ENCODE assay signal across 10 cellular contexts in the genomic region with DNA sequence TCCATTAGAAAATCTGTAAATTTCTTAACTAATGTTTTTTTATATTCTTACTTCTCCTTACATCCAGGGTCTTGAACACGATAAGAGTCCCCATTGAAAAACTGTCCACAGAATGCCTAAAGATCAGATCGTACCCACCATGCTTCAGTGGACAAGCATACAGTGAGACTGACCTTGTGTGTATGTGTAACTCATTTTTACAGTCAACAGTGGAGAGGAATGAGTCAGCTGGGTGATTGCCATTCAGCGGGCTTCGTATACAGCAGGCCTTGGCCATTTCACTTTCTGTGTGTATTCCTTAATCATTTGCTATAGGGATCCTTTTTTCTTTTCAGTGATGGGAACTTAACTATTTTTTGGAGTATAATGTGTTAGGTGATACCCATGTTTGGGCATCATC. TPM values are rescaled to one million over a fixed set of nuclear protein-coding genes. Genes with fewer than 3 reads are reported as not detected.
DNase-seq lines count a peak whose midpoint lies in the region; ATAC-seq lines count a peak whose summit lies in the region.
"Had no signal": no experiment of that assay in that cellular context is flagged by ENCODE, and none has a peak within 500 bp of the region (broad histone marks: within the 10 kb centered on the region; RNA-seq: fewer than 3 reads in every experiment).

No MANE protein-coding gene starts in this region.

- DNase-seq in EL (peak; percentile 69), fibroblast of peridontal ligament (ENCODE audit: extremely low read depth) (peak; percentile 65), NCI-H526 (lab: John Stamatoyannopoulos, UW) (no peak), islet precursor cell (no peak), dermis blood vessel endothelial cell (no peak), epidermal melanocyte (ENCODE audit: insufficient read length, low spot score) (no peak)
- DNase-seq: psoas muscle; stimulated activated naive CD8-positive, alpha-beta T cell treated with anti-CD3 and anti-CD28 coated beads, Interleukin-15, Interleukin-2, amounts not matched to agents 100 U/mL and 50 U/mL, for 24 hours had no signal

- ATAC-seq in GM21447 (IDR thresholded peaks at IDR 0.05; ENCODE audit: unreplicated experiment), result peak; percentile 54
- peak; percentile 75 for ATAC-seq in HG03571 (IDR thresholded peaks at IDR 0.05; ENCODE audit: unreplicated experiment)
- ATAC-seq: psoas muscle; stimulated activated naive CD8-positive, alpha-beta T cell treated with anti-CD3 and anti-CD28 coated beads, Interleukin-15, Interleukin-2, amounts not matched to agents 100 U/mL and 50 U/mL, for 24 hours had no signal

RNA-seq across cellular contexts. Expression of a gene that starts 10.6 kb away (rescaled TPM):
- 135 and 161 TPM in 2 replicates for total RNA-seq in dermis blood vessel endothelial cell

Comparison
In these comparisons a context has a peak if more than half of its experiments do, and no peak if none do; other contexts are left out.
1. DNase-seq: peak in EL (single experiment) and fibroblast of peridontal ligament (single experiment); none in NCI-H526 (0 of 2), islet precursor cell (single experiment), dermis blood vessel endothelial cell (single experiment) and epidermal melanocyte (single experiment).